21 cellular contexts compared by ENCODE assay signal in the genomic region with DNA sequence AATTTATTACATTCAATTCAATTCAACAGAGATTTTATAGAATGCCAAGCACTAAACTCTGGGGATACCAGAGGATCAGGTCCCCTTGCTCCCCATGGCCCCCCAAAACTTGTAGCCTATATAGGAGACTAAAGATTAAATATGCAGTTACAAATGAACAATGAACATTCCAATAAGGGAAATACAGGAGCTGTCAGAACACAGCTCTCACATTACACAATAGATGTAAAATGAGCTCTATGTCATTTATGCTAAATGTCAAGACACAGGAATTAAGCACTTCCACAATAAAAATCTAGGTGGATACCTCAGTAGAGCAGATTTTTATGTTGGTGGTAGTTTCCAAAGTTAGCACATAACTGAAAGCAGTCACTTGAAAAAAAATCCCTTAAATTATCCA.
"Had no signal": no experiment of that assay in that cellular context is flagged by ENCODE, and none has a peak within 500 bp of the region (broad histone marks: within the 10 kb centered on the region; RNA-seq: fewer than 3 reads in every experiment).

No MANE protein-coding gene starts in this region.

- H3K27ac Mint-ChIP-seq: activated CD4-positive, alpha-beta memory T cell treated with anti-CD3 and anti-CD28 coated beads, Interleukin-2, amount 10 ng/mL, durations not matched to agents 7 days and 5 days; activated T-cell treated with anti-CD3 and anti-CD28 coated beads, Interleukin-2, amount 50 U/mL, for 24 hours; activated T-helper 17 cell treated with anti-CD3 and anti-CD28 coated beads, Interleukin-2, amount 50 U/mL, for 72 hours; effector memory CD8-positive, alpha-beta T cell; mesothelial cell of epicardium; naive B cell had no signal

- H3K4me3 Mint-ChIP-seq: activated CD4-positive, alpha-beta memory T cell treated with anti-CD3 and anti-CD28 coated beads, Interleukin-2, amount 10 ng/mL, durations not matched to agents 7 days and 5 days; activated T-cell treated with anti-CD3 and anti-CD28 coated beads, Interleukin-2, amount 50 U/mL, for 24 hours; activated T-helper 17 cell treated with anti-CD3 and anti-CD28 coated beads, Interleukin-2, amount 50 U/mL, for 72 hours; effector memory CD8-positive, alpha-beta T cell; mesothelial cell of epicardium; naive B cell had no signal

- ATAC-seq: activated CD4-positive, CD25-positive, alpha-beta regulatory T cell treated with anti-CD3 and anti-CD28 coated beads, Interleukin-2, amount 50 U/mL, for 24 hours; activated T-helper 17 cell treated with anti-CD3 and anti-CD28 coated beads, Interleukin-2, amount 50 U/mL, for 72 hours; effector memory CD8-positive, alpha-beta T cell; left colon; pancreas; upper lobe of right lung had no signal

- H3K27me3 Mint-ChIP-seq: activated T-helper 17 cell treated with anti-CD3 and anti-CD28 coated beads, Interleukin-2, amount 50 U/mL, for 72 hours had no signal

- H3K36me3 Mint-ChIP-seq: mesothelial cell of epicardium, naive B cell had no signal

- H3K9me3 Mint-ChIP-seq: activated T-cell treated with anti-CD3 and anti-CD28 coated beads, Interleukin-2, amount 50 U/mL, for 24 hours; activated T-helper 17 cell treated with anti-CD3 and anti-CD28 coated beads, Interleukin-2, amount 50 U/mL, for 72 hours; mesothelial cell of epicardium had no signal

- DNase-seq: activated CD4-positive, alpha-beta memory T cell treated with anti-CD3 and anti-CD28 coated beads, Interleukin-2, amount 10 ng/mL, durations not matched to agents 7 days and 5 days; activated CD4-positive, alpha-beta T cell treated with anti-CD3 and anti-CD28 coated beads for 48 hours; activated CD8-positive, alpha-beta memory T cell treated with anti-CD3 and anti-CD28 coated beads, Interleukin-2, amount 50 U/mL, for 48 hours; activated gamma-delta T cell treated with Interleukin-2 at 50 U/mL for 16 hours; activated naive CD4-positive, alpha-beta T cell treated with anti-CD3 and anti-CD28 coated beads, Interleukin-2, amount 50 U/mL, for 16 hours; activated T-cell treated with anti-CD3 and anti-CD28 coated beads, Interleukin-2, amount 50 U/mL, for 24 hours; amygdala; cortex of kidney; effector memory CD8-positive, alpha-beta T cell; hippocampal formation; kidney; left colon; naive B cell; pancreas; stimulated activated naive CD4-positive, alpha-beta T cell; T-helper 9 cell; tibial artery; upper lobe of right lung had no signal
